In the genomic region with DNA sequence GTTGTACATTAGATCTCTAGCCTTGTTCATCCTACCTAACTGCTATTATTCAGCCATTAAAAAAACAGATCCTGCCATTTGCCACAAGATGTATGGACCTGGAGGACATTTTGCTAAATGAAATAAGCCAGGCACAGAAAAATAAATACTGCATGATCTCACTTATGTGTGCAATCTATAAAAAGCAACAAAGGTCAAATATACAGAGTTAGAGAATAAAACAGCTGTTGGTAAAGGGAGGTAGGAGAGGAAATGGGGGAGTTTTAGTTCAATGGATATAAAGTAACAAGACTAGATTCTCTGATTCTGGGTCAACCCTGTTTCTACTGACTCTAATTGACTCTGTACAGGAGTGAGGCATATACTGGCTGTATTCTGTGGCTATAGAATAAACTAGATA, we compare ENCODE assay signal across 14 cellular contexts.
DNase-seq lines count a peak whose midpoint lies in the region; ATAC-seq and TF ChIP-seq lines count a peak whose summit lies in the region.
"Had no signal": no experiment of that assay in that cellular context is flagged by ENCODE, and none has a peak within 500 bp of the region (broad histone marks: within the 10 kb centered on the region; RNA-seq: fewer than 3 reads in every experiment).

No MANE protein-coding gene starts in this region.

- no peaks in the 10 kb centered on the region for H3K27me3 Mint-ChIP-seq in chondrocyte (ENCODE audit: low read depth)
- no peaks in the 10 kb centered on the region for H3K27me3 Mint-ChIP-seq in memory B cell
- H3K27me3 Mint-ChIP-seq in H9 (ENCODE audit: low read depth), result no peaks in the 10 kb centered on the region
- H3K27me3 Mint-ChIP-seq: B cell; CD4-positive, alpha-beta memory T cell had no signal

- H3K79me1 ChIP-seq in H9 (ENCODE audit: insufficient read depth, low read depth, low read length, poor library complexity, severe bottlenecking), result no peaks in the 10 kb centered on the region

- H3K27me3 ChIP-seq in H9 (ENCODE audit: insufficient read depth, low read length), result no peaks in the 10 kb centered on the region

- H3K56ac ChIP-seq in H9 (ENCODE audit: insufficient read length, low read depth, low read length), result no peak overlapping the region

- H3K9ac ChIP-seq in H9 (ENCODE audit: extremely low read depth, insufficient read length, low read length), result no peak overlapping the region

- H3K36me3 Mint-ChIP-seq in chondrocyte (ENCODE audit: low read depth), result no peaks in the 10 kb centered on the region
- H3K36me3 Mint-ChIP-seq in memory B cell, result peaks cover 2% of the 10 kb centered on the region
- no peaks in the 10 kb centered on the region for H3K36me3 Mint-ChIP-seq in stimulated activated effector memory CD8-positive, alpha-beta T cell treated with anti-CD3 and anti-CD28 coated beads, Interleukin-12 subunit alpha, Interleukin-12 subunit beta, amount 100 ng/mL, for 72 hours
- peaks cover 25 to 33% (median 27%) of the 10 kb centered on the region in 3 experiments for H3K36me3 Mint-ChIP-seq in H9 (ENCODE audit: insufficient read depth in 1 of 3, low read depth in 3 of 3)

- no peaks in the 10 kb centered on the region for H3K23me2 ChIP-seq in H9 (ENCODE audit: insufficient read length, low read depth, low read length, poor library complexity, severe bottlenecking)

- H2BK20ac ChIP-seq in H9 (ENCODE audit: low read depth, low read length, poor library complexity, severe bottlenecking), result no peak overlapping the region

- DNase-seq in LHCN-M2 (ENCODE audit: low read depth) (peak; percentile 38), chondrocyte (ENCODE audit: low spot score) (no peak), memory B cell (ENCODE audit: low spot score in 2 of 2) (no peak), midbrain (lab: John Stamatoyannopoulos, UW) (no peak), H9 (no peak)
- no peak for DNase-seq in stimulated activated effector memory CD8-positive, alpha-beta T cell treated with anti-CD3 and anti-CD28 coated beads, Interleukin-12 subunit alpha, Interleukin-12 subunit beta, amount 100 ng/mL, for 72 hours (ENCODE audit: low spot score in 2 of 2)
- DNase-seq: C1 segment of cervical spinal cord; CD4-positive, alpha-beta memory T cell; DMS79; H7 had no signal

- no peak overlapping the region for H3K23ac ChIP-seq in H9 (ENCODE audit: insufficient read length, low read depth, low read length)

- no peak overlapping the region for H4K91ac ChIP-seq in H9 (ENCODE audit: insufficient read length, low read depth, low read length)

- peaks cover 4% of the 10 kb centered on the region; the same call in 1 of the 2 replicates for H3K4me1 ChIP-seq in H9 (ENCODE audit: insufficient read depth, low read length)

- H3K9me3 Mint-ChIP-seq in chondrocyte (ENCODE audit: low read depth) (peaks cover 24% of the 10 kb centered on the region), memory B cell (peaks cover 2% of the 10 kb centered on the region), H9 (peaks cover 63 to 69% of the 10 kb centered on the region in 2 experiments)
- peaks cover 6% of the 10 kb centered on the region for H3K9me3 Mint-ChIP-seq in stimulated activated effector memory CD8-positive, alpha-beta T cell treated with anti-CD3 and anti-CD28 coated beads, Interleukin-12 subunit alpha, Interleukin-12 subunit beta, amount 100 ng/mL, for 72 hours

- H2BK120ac ChIP-seq in H9 (ENCODE audit: low read depth, low read length, poor library complexity, severe bottlenecking), result no peak overlapping the region

- H4K20me1 ChIP-seq in H9 (ENCODE audit: control insufficient read depth, insufficient read depth, insufficient read length), result no peaks in the 10 kb centered on the region

- peak overlapping the region; percentile 72 for H3K27ac Mint-ChIP-seq in chondrocyte (ENCODE audit: unreplicated experiment)
- H3K27ac Mint-ChIP-seq in memory B cell, result peak overlapping the region; percentile 13
- H3K27ac Mint-ChIP-seq in stimulated activated effector memory CD8-positive, alpha-beta T cell treated with anti-CD3 and anti-CD28 coated beads, Interleukin-12 subunit alpha, Interleukin-12 subunit beta, amount 100 ng/mL, for 72 hours, result peak overlapping the region; percentile 23
- no peak overlapping the region for H3K27ac Mint-ChIP-seq in H9
- H3K27ac Mint-ChIP-seq: B cell, GM23338 had no signal

- H3K4me3 Mint-ChIP-seq in chondrocyte (ENCODE audit: unreplicated experiment) (no peak overlapping the region), memory B cell (no peak overlapping the region), H9 (no peak overlapping the region)
- no peak overlapping the region for H3K4me3 Mint-ChIP-seq in stimulated activated effector memory CD8-positive, alpha-beta T cell treated with anti-CD3 and anti-CD28 coated beads, Interleukin-12 subunit alpha, Interleukin-12 subunit beta, amount 100 ng/mL, for 72 hours
- H3K4me3 Mint-ChIP-seq: B cell; CD4-positive, alpha-beta memory T cell; GM23338 had no signal

- no peak overlapping the region for H3K27ac ChIP-seq in H9 (ENCODE audit: insufficient read length, low read depth, low read length)

- H2AK5ac ChIP-seq in H9 (ENCODE audit: insufficient read length, low read length), result no peak overlapping the region

- peaks cover 54% of the 10 kb centered on the region for H3K4me1 Mint-ChIP-seq in chondrocyte (ENCODE audit: low read depth)
- no peaks in the 10 kb centered on the region for H3K4me1 Mint-ChIP-seq in memory B cell
- H3K4me1 Mint-ChIP-seq in stimulated activated effector memory CD8-positive, alpha-beta T cell treated with anti-CD3 and anti-CD28 coated beads, Interleukin-12 subunit alpha, Interleukin-12 subunit beta, amount 100 ng/mL, for 72 hours, result no peaks in the 10 kb centered on the region
- H3K4me1 Mint-ChIP-seq in H9, result peaks cover 7 to 14% of the 10 kb centered on the region in 2 experiments

- H3K79me2 ChIP-seq in H9 (ENCODE audit: insufficient read depth, low read length), result no peaks in the 10 kb centered on the region

- H4K8ac ChIP-seq in H9 (replicated peaks; ENCODE audit: insufficient read length, low read depth, low read length), result no peak overlapping the region

- no peak overlapping the region for H2BK5ac ChIP-seq in H9 (ENCODE audit: insufficient read length, low read length)

- TF ChIP-seq CTCF in chondrocyte (IDR thresholded peaks at IDR 0.05) (no peak), H9 (conservative IDR thresholded peaks at IDR 0.05) (no peak)

- no peak overlapping the region for H3K4ac ChIP-seq in H9 (ENCODE audit: low read depth, low read length)

- no peak overlapping the region for H2BK15ac ChIP-seq in H9 (ENCODE audit: low read depth, low read length)

- no peak overlapping the region for H2BK12ac ChIP-seq in H9 (ENCODE audit: insufficient read length, low read depth, low read length)

- H3K4me2 ChIP-seq in H9 (ENCODE audit: insufficient read depth, insufficient read length, low read length), result no peak overlapping the region
- H3K4me2 ChIP-seq: GM23338 had no signal

- no peak overlapping the region for H2AFZ ChIP-seq in H9 (ENCODE audit: low read length)
- H2AFZ ChIP-seq: GM23338 had no signal

- no peak overlapping the region for H3K14ac ChIP-seq in H9 (ENCODE audit: insufficient read depth, low read length)

- no peak overlapping the region for H3K18ac ChIP-seq in H9 (ENCODE audit: insufficient read length, low read depth, low read length)

- H4K5ac ChIP-seq in H9 (ENCODE audit: insufficient read length, low read depth, low read length), result no peak overlapping the region

- peaks cover 27% of the 10 kb centered on the region for H3K9me3 ChIP-seq in H9 (ENCODE audit: control insufficient read depth, low read depth, low read length)

- no peak overlapping the region for H3T11ph ChIP-seq in H9 (ENCODE audit: low read length)

- ATAC-seq in memory B cell (ENCODE audit: low read depth), result no peak
- no peak for ATAC-seq in stimulated activated effector memory CD8-positive, alpha-beta T cell treated with anti-CD3 and anti-CD28 coated beads, Interleukin-12 subunit alpha, Interleukin-12 subunit beta, amount 100 ng/mL, for 72 hours
- no peak for ATAC-seq in GM21717 (IDR thresholded peaks at IDR 0.05; ENCODE audit: unreplicated experiment)
- ATAC-seq: GM12878, GM23338 had no signal

Comparison
In these comparisons a context has a peak if more than half of its experiments do, and no peak if none do; other contexts are left out.
1. H3K27ac Mint-ChIP-seq: peak in chondrocyte (single experiment), memory B cell (single experiment) and stimulated activated effector memory CD8-positive, alpha-beta T cell treated with anti-CD3 and anti-CD28 coated beads, Interleukin-12 subunit alpha, Interleukin-12 subunit beta, amount 100 ng/mL, for 72 hours (single experiment); none in H9 (0 of 3).